ENCODE assay signal across 1 cellular context in the genomic region with DNA sequence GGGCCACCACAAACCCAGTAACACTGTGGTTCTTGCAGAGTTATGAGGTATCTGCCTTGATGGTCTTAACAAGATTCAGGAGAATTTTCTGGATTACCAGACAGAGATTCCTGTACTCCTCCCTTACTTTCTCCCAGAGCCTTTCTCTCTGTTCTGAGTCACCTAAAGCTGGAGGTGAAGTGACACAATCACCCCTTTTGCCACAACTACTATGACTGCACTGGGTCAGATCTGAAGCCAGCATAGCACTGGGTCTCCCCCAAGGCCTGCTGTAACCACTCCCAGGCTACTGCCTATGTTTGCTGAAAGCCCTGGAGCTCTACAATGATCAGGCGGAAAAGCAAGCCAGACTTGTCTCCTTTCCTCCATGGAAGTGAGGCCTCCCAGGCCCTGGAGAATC.
TF ChIP-seq lines count a peak whose summit lies in the region.

No MANE protein-coding gene starts in this region.

TF ChIP-seq in IMR-90, 13 proteins besides CTCF, POLR2A, EP300 and RAD21:
- TF ChIP-seq, protein P1, sequence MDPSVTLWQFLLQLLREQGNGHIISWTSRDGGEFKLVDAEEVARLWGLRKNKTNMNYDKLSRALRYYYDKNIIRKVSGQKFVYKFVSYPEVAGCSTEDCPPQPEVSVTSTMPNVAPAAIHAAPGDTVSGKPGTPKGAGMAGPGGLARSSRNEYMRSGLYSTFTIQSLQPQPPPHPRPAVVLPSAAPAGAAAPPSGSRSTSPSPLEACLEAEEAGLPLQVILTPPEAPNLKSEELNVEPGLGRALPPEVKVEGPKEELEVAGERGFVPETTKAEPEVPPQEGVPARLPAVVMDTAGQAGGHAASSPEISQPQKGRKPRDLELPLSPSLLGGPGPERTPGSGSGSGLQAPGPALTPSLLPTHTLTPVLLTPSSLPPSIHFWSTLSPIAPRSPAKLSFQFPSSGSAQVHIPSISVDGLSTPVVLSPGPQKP (IDR thresholded peaks at IDR 0.05; ENCODE audit: borderline replicate concordance, low read depth, low read length): no peak
- no peak for TF ChIP-seq NFE2L2 (IDR thresholded peaks at IDR 0.05; ENCODE audit: low read depth, low read length)
- TF ChIP-seq SMC3 (IDR thresholded peaks at IDR 0.05; ENCODE audit: low read depth, low read length): no peak
- TF ChIP-seq CEBPB (IDR thresholded peaks at IDR 0.05; ENCODE audit: low read depth, low read length): 0 out of 2 replicates have a peak, but pooled peaks have one; percentile 37
